ENCODE assay signal across 8 cellular contexts in the genomic region with DNA sequence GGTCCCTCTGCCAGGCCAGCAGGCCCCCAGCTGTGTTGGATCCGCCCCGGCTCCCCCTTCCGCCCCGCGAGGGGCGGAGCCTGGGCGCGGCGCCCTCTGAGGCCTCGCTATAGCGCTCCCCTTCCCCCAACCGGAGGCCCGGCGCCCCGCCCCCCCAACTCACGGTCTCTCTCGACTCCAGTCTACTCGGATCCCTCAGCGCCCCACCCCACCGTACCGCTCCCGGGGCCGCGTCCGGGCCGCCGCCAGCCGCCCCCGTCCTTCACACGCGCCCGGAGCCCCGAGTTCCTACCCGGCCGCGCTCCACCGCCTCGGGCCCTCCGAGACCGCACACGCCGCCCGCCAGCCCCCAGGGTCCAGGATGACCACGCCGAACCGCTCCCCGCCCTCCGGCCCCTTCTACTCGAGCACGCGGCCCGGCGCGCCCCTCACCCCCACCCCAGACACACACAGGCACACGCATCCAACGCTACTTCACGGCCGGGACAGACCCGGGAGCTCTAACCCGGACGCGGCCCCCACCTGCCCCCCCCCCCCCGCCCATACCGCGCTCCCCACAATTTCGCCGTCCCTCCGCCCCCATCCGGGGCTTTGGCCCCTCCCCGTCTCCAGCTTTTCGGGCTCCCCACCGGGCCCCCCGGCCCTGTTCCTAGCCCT. TPM values are rescaled to one million over a fixed set of nuclear protein-coding genes. Genes with fewer than 3 reads are reported as not detected.
A peak's percentile ranks its signal among the peaks of the same experiment; 100 is the strongest.
DNase-seq lines count a peak whose midpoint lies in the region; FAIRE-seq and TF ChIP-seq lines count a peak whose summit lies in the region.

No MANE protein-coding gene starts in this region.

- intact Hi-C loops in spleen (cut with DNase I; ENCODE audit: low total_unique reads), result no loop called here

- H3K9ac ChIP-seq in Karpas-422 (ENCODE audit: low read length), result peak overlapping the region; percentile 100

- peaks cover 52% of the 10 kb centered on the region for H3K36me3 Mint-ChIP-seq in brain

- TF ChIP-seq POLR2A in spleen (IDR thresholded peaks at IDR 0.05), result no peak

- peak overlapping the region; percentile 94 for H3K27ac ChIP-seq in Karpas-422 (ENCODE audit: low read length)
- peak overlapping the region; percentile 63 to 99 (median 96) for H3K27ac ChIP-seq in spleen

- H3K27me3 ChIP-seq in Karpas-422 (ENCODE audit: low read length) (no peaks in the 10 kb centered on the region), spleen (replicated peaks in 1 of 7) (no peaks in the 10 kb centered on the region)

- H3K36me3 ChIP-seq in Karpas-422 (ENCODE audit: insufficient read depth, low read length), result peaks cover 12% of the 10 kb centered on the region; the same call in 1 of the 2 replicates
- peaks cover 0 to 42% (median 30%) of the 10 kb centered on the region in 6 donors for H3K36me3 ChIP-seq in spleen

- peaks cover 47% of the 10 kb centered on the region for H3K79me2 ChIP-seq in Karpas-422 (ENCODE audit: low read length)

- H3K9me2 ChIP-seq in Karpas-422 (replicated peaks; ENCODE audit: insufficient read depth, low read length), result no peaks in the 10 kb centered on the region

- TF ChIP-seq CTCF in brain (conservative IDR thresholded peaks at IDR 0.05) (no peak), spleen (IDR thresholded peaks at IDR 0.05 in 8 of 11, conservative IDR thresholded peaks at IDR 0.05 in 3 of 11) (no peak)

- H3K9me3 ChIP-seq in Karpas-422 (ENCODE audit: low read length) (no peaks in the 10 kb centered on the region), spleen (no peaks in the 10 kb centered on the region)

- DNase-seq in ELF-1 (ENCODE audit: low read depth, low spot score), result peak; percentile 59
- peak; percentile 90 for DNase-seq in Karpas-422
- DNase-seq in UCSD-AML1 (lab: John Stamatoyannopoulos, UW; ENCODE audit: unreplicated experiment), result peak; percentile 86
- DNase-seq in iPS-NIHi11 (ENCODE audit: low spot score), result peak; percentile 79
- DNase-seq in spleen, result peak; percentile 97
- DNase-seq in DMS153 (lab: John Stamatoyannopoulos, UW), result no peak
- no peak for DNase-seq in GM19239 (ENCODE audit: insufficient read length, low spot score)

- 1 to 2% (median 1%) methylated on average over 16 to 71 of the region's 73 CpGs for WGBS in spleen, 5 donors

- peaks cover 71% of the 10 kb centered on the region for H3K4me1 Mint-ChIP-seq in brain

- H3K27me3 Mint-ChIP-seq in brain, result peaks cover 23% of the 10 kb centered on the region

- H3K4me2 ChIP-seq in Karpas-422 (ENCODE audit: low read depth, low read length, poor library complexity, severe bottlenecking), result peak overlapping the region; percentile 90

- H3K4me1 ChIP-seq in Karpas-422 (ENCODE audit: low read length) (peaks cover 62% of the 10 kb centered on the region), spleen (peaks cover 31 to 70% (median 63%) of the 10 kb centered on the region in 6 donors)

- H3K4me3 ChIP-seq in Karpas-422 (ENCODE audit: low read length), result peak overlapping the region; percentile 98
- H3K4me3 ChIP-seq in spleen, result peak overlapping the region; percentile 88 to 99 (median 96)

- peak overlapping the region; percentile 79 to 96 (median 95) for H3K4me3 Mint-ChIP-seq in brain

- H3K27ac Mint-ChIP-seq in brain, result peak overlapping the region; percentile 85 to 100 (median 98)

- no peak for FAIRE-seq in GM19239 (lab: Jason Lieb, UNC)

- peaks cover 0 to 6% (median 2%) of the 10 kb centered on the region in 5 experiments for H3K9me3 Mint-ChIP-seq in brain

- H2AFZ ChIP-seq in Karpas-422 (ENCODE audit: low read length), result no peak overlapping the region

- H4K20me1 ChIP-seq in Karpas-422 (ENCODE audit: insufficient read depth, low read depth, low read length), result peaks cover 12% of the 10 kb centered on the region; the same call in 1 of the 2 replicates

RNA-seq across cellular contexts. Expression of gene PHF23, which starts 1.4 kb away (rescaled TPM):
- 36.7 and 69.3 TPM in 2 replicates for total RNA-seq in Karpas-422 (2014; rRNA removed; shearing (Covaris generic); ENCODE audit: low replicate concordance)
- polyA plus RNA-seq in brain (ENCODE audit: insufficient read depth, low read depth, low replicate concordance) (40.9 TPM), spleen (10 to 100 TPM; 27.4 to 50.4 (median 33.2) TPM)
- 10 to 100 TPM; 33.1 to 47.6 (median 38.8) TPM for total RNA-seq in spleen

RNA-seq across cellular contexts. Expression of gene DVL2, which starts 3.6 kb away (rescaled TPM):
- total RNA-seq in Karpas-422 (2014; rRNA removed; shearing (Covaris generic); ENCODE audit: low replicate concordance), result 75.2 and 117 TPM in 2 replicates
- 49.5 TPM for polyA plus RNA-seq in brain (ENCODE audit: insufficient read depth, low read depth, low replicate concordance)
- total RNA-seq in spleen, result 10 to 100 TPM; 36.9 to 48.0 (median 39.2) TPM
- 10 to 100 TPM in 2 of 3 donors, 1 to 10 TPM in 1; 9.8 to 29.2 (median 11.7) TPM for polyA plus RNA-seq in spleen

RNA-seq across cellular contexts. Expression of gene GABARAP, which starts 4.4 kb away (rescaled TPM):
- total RNA-seq in Karpas-422 (2014; rRNA removed; shearing (Covaris generic); ENCODE audit: low replicate concordance), result 218 and 301 TPM in 2 replicates
- polyA plus RNA-seq in brain (ENCODE audit: insufficient read depth, low read depth, low replicate concordance) (1,714 TPM), spleen (100 to 1,000 TPM; 755 to 855 (median 822) TPM)
- 100 to 1,000 TPM; 222 to 519 (median 438) TPM for total RNA-seq in spleen

RNA-seq across cellular contexts. Expression of gene CTDNEP1, which starts 13.6 kb away (rescaled TPM):
- 52.6 and 87.8 TPM in 2 replicates for total RNA-seq in Karpas-422 (2014; rRNA removed; shearing (Covaris generic); ENCODE audit: low replicate concordance)
- polyA plus RNA-seq in brain (ENCODE audit: insufficient read depth, low read depth, low replicate concordance), result 310 TPM
- total RNA-seq in spleen, result 100 to 1,000 TPM in 4 of 7 donors, 10 to 100 TPM in 3; 83.1 to 133 (median 119) TPM
- 100 to 1,000 TPM in 1 of 3 donors, 10 to 100 TPM in 2; 69.3 to 104 (median 86.1) TPM for polyA plus RNA-seq in spleen

RNA-seq across cellular contexts. Expression of gene ELP5, which starts 14.1 kb away (rescaled TPM):
- 38.8 and 53.4 TPM in 2 replicates for total RNA-seq in Karpas-422 (2014; rRNA removed; shearing (Covaris generic); ENCODE audit: low replicate concordance)
- polyA plus RNA-seq in brain (ENCODE audit: insufficient read depth, low read depth, low replicate concordance), result 58.2 TPM
- 10 to 100 TPM; 22.1 to 40.3 (median 36.3) TPM for total RNA-seq in spleen
- polyA plus RNA-seq in spleen, result 10 to 100 TPM; 36.2 to 40.2 (median 37.2) TPM

Comparison
In these comparisons a context has a peak if more than half of its experiments do, and no peak if none do; other contexts are left out.
1. DNase-seq: peak in ELF-1 (single experiment), Karpas-422 (single experiment), UCSD-AML1 (single experiment), iPS-NIHi11 (single experiment) and spleen (single experiment); none in DMS153 (single experiment) and GM19239 (single experiment).